ENCODE assay signal across 8 cellular contexts in the genomic region with DNA sequence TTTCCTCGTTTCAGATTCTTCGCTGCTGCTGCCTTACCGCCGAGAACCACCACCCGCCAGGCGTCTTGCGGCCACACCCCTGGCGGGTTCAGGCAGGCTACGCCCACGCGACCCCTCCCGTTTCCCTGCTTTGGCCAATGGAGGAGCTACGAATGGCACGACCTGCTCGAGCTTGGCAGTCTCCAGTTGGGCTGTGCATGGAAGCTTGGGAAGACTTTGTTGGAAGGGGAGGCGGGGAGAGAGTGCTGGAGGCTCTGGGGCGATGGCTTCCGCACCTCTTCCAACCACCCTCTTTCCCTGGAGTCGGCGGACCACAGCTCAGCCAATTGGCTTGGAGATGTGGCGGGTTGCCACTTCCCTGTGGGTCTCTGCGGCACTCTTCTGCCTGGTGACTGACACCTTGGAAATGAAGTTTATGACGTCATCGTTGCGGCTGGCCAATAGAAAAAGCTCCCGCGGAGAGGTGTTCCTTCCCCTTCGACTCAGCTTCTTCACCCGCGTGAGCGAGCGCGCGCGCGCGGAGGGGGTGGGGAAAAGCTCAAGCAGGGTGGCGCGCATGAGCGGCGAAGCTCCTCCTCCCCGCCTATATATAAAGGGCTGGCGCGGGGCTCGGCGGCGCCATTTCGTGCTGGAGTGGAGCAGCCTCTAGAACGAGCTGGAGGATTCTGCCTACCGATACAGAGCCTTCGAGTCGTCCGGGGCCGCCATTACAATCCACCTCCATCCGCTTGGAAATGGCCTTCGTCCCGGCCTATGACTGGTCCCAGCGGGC. TPM values are rescaled to one million over a fixed set of nuclear protein-coding genes. Genes with fewer than 3 reads are reported as not detected.
DNase-seq lines count a peak whose midpoint lies in the region; ATAC-seq and TF ChIP-seq lines count a peak whose summit lies in the region.

No MANE protein-coding gene starts in this region.

- peaks cover 14% of the 10 kb centered on the region for H3K36me3 Mint-ChIP-seq in IgD-negative memory B cell

- no peaks in the 10 kb centered on the region for H3K9me3 ChIP-seq in mononuclear cell (ENCODE audit: low read depth, low read length)

- ATAC-seq in GM21576 (IDR thresholded peaks at IDR 0.05; ENCODE audit: unreplicated experiment): peak; percentile 37

- peak; percentile 3 for TF ChIP-seq CTCF in epithelial cell of esophagus (IDR thresholded peaks at IDR 0.05; ENCODE audit: insufficient read depth, low read depth, low read length, missing control alignments)

- H3K4me3 ChIP-seq in epithelial cell of esophagus (ENCODE audit: low read length) (peak overlapping the region; percentile 100), mononuclear cell (ENCODE audit: low read length) (peak overlapping the region; percentile 99)

- peak; percentile 100 for DNase-seq in DMS153 treated with DMSO at 0.1 percent for 48 hours (lab: John Stamatoyannopoulos, UW; ENCODE audit: unreplicated experiment)
- DNase-seq in OCI-M1 (lab: John Stamatoyannopoulos, UW): peak; percentile 100
- DNase-seq in activated T-cell treated with anti-CD3 and anti-CD28 coated beads for 48 hours (ENCODE audit: low read depth): peak; percentile 98
- DNase-seq in epithelial cell of esophagus (ENCODE audit: low read depth): peak; percentile 100
- peak; percentile 97 to 99 for DNase-seq in stimulated activated CD8-positive, alpha-beta memory T cell treated with anti-CD3 and anti-CD28 coated beads, Interleukin-2, amount 100 ng/mL, for 48 hours (ENCODE audit: low read depth in 2 of 2)

- peaks cover 0 to 2% (median 0%) of the 10 kb centered on the region in 3 donors for H3K9me3 Mint-ChIP-seq in IgD-negative memory B cell

- H3K4me3 Mint-ChIP-seq in IgD-negative memory B cell: peak overlapping the region; percentile 98 to 100 (median 99)

- peaks cover 50% of the 10 kb centered on the region for H3K4me1 ChIP-seq in mononuclear cell (ENCODE audit: insufficient read depth, low read length)

- H3K27me3 Mint-ChIP-seq in IgD-negative memory B cell: no peaks in the 10 kb centered on the region

- H3K4me1 Mint-ChIP-seq in IgD-negative memory B cell: peaks cover 20 to 37% (median 25%) of the 10 kb centered on the region in 3 donors

- H3K27ac Mint-ChIP-seq in IgD-negative memory B cell: peak overlapping the region; percentile 100

- no peaks in the 10 kb centered on the region for H3K27me3 ChIP-seq in mononuclear cell (ENCODE audit: insufficient read depth, low read length)

RNA-seq across cellular contexts. Expression of a gene that starts 3.4 kb away (rescaled TPM):
- 110 TPM for polyA plus RNA-seq in IgD-negative memory B cell
- total RNA-seq in mononuclear cell: 193 TPM

RNA-seq across cellular contexts. Expression of a gene that starts 18.9 kb away (rescaled TPM):
- 946 TPM for polyA plus RNA-seq in IgD-negative memory B cell
- total RNA-seq in mononuclear cell: 89.0 TPM

RNA-seq across cellular contexts. Expression of a gene that starts 30.9 kb away (rescaled TPM):
- polyA plus RNA-seq in IgD-negative memory B cell: 771 TPM
- 67.8 TPM for total RNA-seq in mononuclear cell

RNA-seq across cellular contexts. Expression of a gene that starts 37.6 kb away (rescaled TPM):
- 363 TPM for polyA plus RNA-seq in IgD-negative memory B cell
- total RNA-seq in mononuclear cell: 16.2 TPM

Comparison
In these comparisons a context has a peak if more than half of its experiments do, and no peak if none do; other contexts are left out.
1. Peak in every context shown above with its lines: DNase-seq, ATAC-seq and H3K4me3 ChIP-seq.